9 cellular contexts compared by ENCODE assay signal in genomic region chr2:211033765-211034164, GRCh38.
DNase-seq lines count a peak whose midpoint lies in the region; ATAC-seq, FAIRE-seq and TF ChIP-seq lines count a peak whose summit lies in the region.
"Had no signal": no experiment of that assay in that cellular context is flagged by ENCODE, and none has a peak within 500 bp of the region (broad histone marks: within the 10 kb centered on the region; RNA-seq: fewer than 3 reads in every experiment).

No MANE protein-coding gene starts in this region.

- no peak for FAIRE-seq in H1 (lab: Jason Lieb, UNC)
- FAIRE-seq: A204.1 had no signal

- H3K4me2 ChIP-seq in H1 (ENCODE audit: insufficient read depth in 1 of 2, low read depth in 2 of 2, low read length in 2 of 2) = no peak overlapping the region

- DNase-seq in DMS 273 (lab: John Stamatoyannopoulos, UW; ENCODE audit: unreplicated experiment) (peak; percentile 16), DMS 273 treated with DMSO at 0.1 percent for 48 hours (lab: John Stamatoyannopoulos, UW) (no peak), NCI-H2227 (lab: John Stamatoyannopoulos, UW; ENCODE audit: unreplicated experiment) (peak; percentile 40), H1 (ENCODE audit: low read depth in 1 of 2, low spot score in 2 of 2) (no peak), retinal pigment epithelial cell (ENCODE audit: low read depth) (no peak), UCSD-AML1 (lab: John Stamatoyannopoulos, UW; ENCODE audit: unreplicated experiment) (no peak)
- DNase-seq in natural killer cell treated with Interleukin-12 subunit alpha and Interleukin-12 subunit beta and Interleukin-15 and Interleukin-18, amount 100 ng/mL, for 72 hours (ENCODE audit: low spot score) = no peak

- CTCF ChIA-PET in H1 (lab: Charles Lee; ENCODE audit: partially characterized antibody) = interaction anchor here (0.9 to 1.6 kb wide), 7 partner anchors 10 to 373 kb away, joined by 3 to 4 read pairs (median 3); no protein-coding TSS in a partner anchor

- no peaks in the 10 kb centered on the region for H4K20me1 ChIP-seq in H1 (replicated peaks in 1 of 2; ENCODE audit: control insufficient read depth in 1 of 2, insufficient read depth in 2 of 2, low read length in 2 of 2)

- no peaks in the 10 kb centered on the region for H3K27me3 Mint-ChIP-seq in natural killer cell treated with Interleukin-12 subunit alpha and Interleukin-12 subunit beta and Interleukin-15 and Interleukin-18, amount 100 ng/mL, for 72 hours

- no peak overlapping the region for H3K4me3 Mint-ChIP-seq in natural killer cell treated with Interleukin-12 subunit alpha and Interleukin-12 subunit beta and Interleukin-15 and Interleukin-18, amount 100 ng/mL, for 72 hours

- H3K4me1 ChIP-seq in H1 (replicated peaks in 1 of 4; ENCODE audit: control insufficient read depth in 3 of 4, insufficient read depth in 4 of 4, low read length in 3 of 4) = no peaks in the 10 kb centered on the region; a peak in 2 of 7 replicates

- H3K56ac ChIP-seq in H1 (replicated peaks; ENCODE audit: insufficient read length, low read depth, low read length) = no peak overlapping the region

- no peak overlapping the region for H2BK120ac ChIP-seq in H1 (replicated peaks; ENCODE audit: low read depth, low read length)

- H3K4me3 ChIP-seq in H1 (ENCODE audit: extremely low read depth in 1 of 4, insufficient read depth in 2 of 4, low read depth in 3 of 4, low read length in 4 of 4) (no peak overlapping the region), retinal pigment epithelial cell (ENCODE audit: low read length) (no peak overlapping the region)

- no peak overlapping the region for H3K27ac ChIP-seq in H1 (ENCODE audit: low read depth, low read length)

- H3K4me1 Mint-ChIP-seq in natural killer cell treated with Interleukin-12 subunit alpha and Interleukin-12 subunit beta and Interleukin-15 and Interleukin-18, amount 100 ng/mL, for 72 hours (ENCODE audit: low read depth in 2 of 2) = no peaks in the 10 kb centered on the region

- no peak overlapping the region for H4K91ac ChIP-seq in H1 (replicated peaks; ENCODE audit: insufficient read length, low read length)

- no peak overlapping the region for H2BK15ac ChIP-seq in H1 (ENCODE audit: low read length)

- H3K79me2 ChIP-seq in H1 (ENCODE audit: control insufficient read depth in 1 of 2, insufficient read depth in 2 of 2, low read length in 2 of 2) = no peaks in the 10 kb centered on the region

- no peaks in the 10 kb centered on the region for H3K9me3 ChIP-seq in H1 (ENCODE audit: insufficient read depth in 2 of 2, low read depth in 1 of 2, low read length in 1 of 2)

- no peak overlapping the region for H4K8ac ChIP-seq in H1 (ENCODE audit: extremely low read depth, insufficient read depth, low read length)

- H3K27me3 ChIP-seq in H1 (replicated peaks in 1 of 4; ENCODE audit: control insufficient read depth in 3 of 4, extremely low read depth in 1 of 4, insufficient read depth in 3 of 4, low read length in 3 of 4) = no peaks in the 10 kb centered on the region

- no peaks in the 10 kb centered on the region for H3K36me3 Mint-ChIP-seq in natural killer cell treated with Interleukin-12 subunit alpha and Interleukin-12 subunit beta and Interleukin-15 and Interleukin-18, amount 100 ng/mL, for 72 hours

- no peak overlapping the region for H2BK5ac ChIP-seq in H1 (ENCODE audit: low read depth, low read length)

- H4K5ac ChIP-seq in H1 (ENCODE audit: insufficient read length, low read depth, low read length) = no peak overlapping the region

- no peak overlapping the region for H3K4ac ChIP-seq in H1 (replicated peaks; ENCODE audit: insufficient read length, low read depth, low read length)

- no peaks in the 10 kb centered on the region for H3K36me3 ChIP-seq in H1 (ENCODE audit: control insufficient read depth in 2 of 4, insufficient read depth in 4 of 4, low read length in 3 of 4)

- H3K9me3 Mint-ChIP-seq in natural killer cell treated with Interleukin-12 subunit alpha and Interleukin-12 subunit beta and Interleukin-15 and Interleukin-18, amount 100 ng/mL, for 72 hours = peaks cover 7% of the 10 kb centered on the region

- H3K14ac ChIP-seq in H1 (ENCODE audit: insufficient read length) = no peak overlapping the region

- H3K27ac Mint-ChIP-seq in natural killer cell treated with Interleukin-12 subunit alpha and Interleukin-12 subunit beta and Interleukin-15 and Interleukin-18, amount 100 ng/mL, for 72 hours = no peak overlapping the region

- POLR2A ChIA-PET in H1 (lab: Charles Lee; ENCODE audit: partially characterized antibody) = no interaction called here

- peak; percentile 49 to 51; a peak in 3 of 4 replicates for TF ChIP-seq RAD21 in H1 (IDR thresholded peaks at IDR 0.05 in 1 of 2, conservative IDR thresholded peaks at IDR 0.05 in 1 of 2; ENCODE audit: low read depth in 2 of 2, low read length in 2 of 2)

- H2BK20ac ChIP-seq in H1 (ENCODE audit: low read length) = no peak overlapping the region

- no peak overlapping the region for H2BK12ac ChIP-seq in H1 (ENCODE audit: low read depth, low read length)

- TF ChIP-seq CTCF in H1 (IDR thresholded peaks at IDR 0.05; ENCODE audit: control extremely low read depth in 1 of 3, insufficient read depth in 1 of 3, low read depth in 1 of 3, low read length in 3 of 3) (peak in 2 of 3 experiments; percentile 39 to 60; a peak in 2 of 4 replicates), retinal pigment epithelial cell (conservative IDR thresholded peaks at IDR 0.05; ENCODE audit: low read depth, low read length) (peak; percentile 67)

- ATAC-seq in GM18907 (IDR thresholded peaks at IDR 0.05; ENCODE audit: unreplicated experiment) = no peak
- no peak for ATAC-seq in natural killer cell treated with Interleukin-12 subunit alpha and Interleukin-12 subunit beta and Interleukin-15 and Interleukin-18, amount 100 ng/mL, for 72 hours

- no peaks in the 10 kb centered on the region for H3K23me2 ChIP-seq in H1 (ENCODE audit: low read depth, low read length)

- H2AK5ac ChIP-seq in H1 (ENCODE audit: low read depth, low read length) = no peak overlapping the region

- H3K9ac ChIP-seq in H1 (replicated peaks in 1 of 4; ENCODE audit: extremely low read depth in 1 of 4, low read depth in 3 of 4, low read length in 3 of 4) = no peak overlapping the region

- H3K23ac ChIP-seq in H1 (ENCODE audit: insufficient read length) = no peak overlapping the region

- no peak overlapping the region for H2AFZ ChIP-seq in H1 (ENCODE audit: low read length)

- no peak overlapping the region for H3K18ac ChIP-seq in H1 (ENCODE audit: extremely low read depth, low read length)

- H3K79me1 ChIP-seq in H1 (ENCODE audit: low read depth, low read length) = no peaks in the 10 kb centered on the region

- 94% methylated on average over 2 of the region's 2 CpGs; no CpG with 5 or more reads in 1 of the 2 experiments for WGBS in H1 (ENCODE audit: extremely low coverage in 1 of 2, insufficient coverage in 1 of 2, insufficient read length in 1 of 2, insufficient replicate concordance in 2 of 2, low coverage in 1 of 2, low lambda C conversion rate in 2 of 2, missing lambda C conversion rate in 1 of 2), 2 experiments

- TF ChIP-seq EP300 in H1 (IDR thresholded peaks at IDR 0.05; ENCODE audit: borderline replicate concordance in 1 of 2, low read depth in 2 of 2, low read length in 2 of 2) = no peak

- TF ChIP-seq POLR2A in H1 (IDR thresholded peaks at IDR 0.05; ENCODE audit: control extremely low read depth in 1 of 2, low read depth in 2 of 2, low read length in 2 of 2) = no peak

TF ChIP-seq in H1, 55 proteins besides CTCF, POLR2A, EP300 and RAD21:
- TF ChIP-seq KDM4A (IDR thresholded peaks at IDR 0.05; ENCODE audit: low read depth, low read length, severe bottlenecking) = no peak
- TF ChIP-seq FOSL1 (IDR thresholded peaks at IDR 0.05; ENCODE audit: insufficient read depth, low read depth, low read length) = no peak
- peak; percentile 84 for TF ChIP-seq ATF2 (IDR thresholded peaks at IDR 0.05; ENCODE audit: low read length)
- TF ChIP-seq MAFK (IDR thresholded peaks at IDR 0.05; ENCODE audit: low read depth, low read length) = no peak

Comparison
In these comparisons a context has a peak if more than half of its experiments do, and no peak if none do; other contexts are left out.
1. DNase-seq: peak in DMS 273 (single experiment) and NCI-H2227 (single experiment); none in DMS 273 treated with DMSO at 0.1 percent for 48 hours (single experiment), H1 (0 of 2), retinal pigment epithelial cell (single experiment), UCSD-AML1 (single experiment) and natural killer cell treated with Interleukin-12 subunit alpha and Interleukin-12 subunit beta and Interleukin-15 and Interleukin-18, amount 100 ng/mL, for 72 hours (single experiment).